Comparison of ENCODE assay signal across 1 cellular context in genomic region chr7:94041529-94041928, GRCh38.
A peak's percentile ranks its signal among the peaks of the same experiment; 100 is the strongest.
TF ChIP-seq lines count a peak whose summit lies in the region.

No MANE protein-coding gene starts in this region.

TF ChIP-seq in K562, 482 proteins besides CTCF, POLR2A, EP300 and RAD21 (continued from another document):
- TF ChIP-seq ARID3B (CRISPR knock-in tag; IDR thresholded peaks at IDR 0.05; ENCODE audit: borderline replicate concordance) (no peak), BHLHE40 (IDR thresholded peaks at IDR 0.05; ENCODE audit: low read length) (no peak), JUND (IDR thresholded peaks at IDR 0.05; ENCODE audit: borderline replicate concordance, low read depth, low read length) (peak; percentile 36; the same call in 1 of the 2 replicates), JUND (tag; IDR thresholded peaks at IDR 0.05; ENCODE audit: borderline replicate concordance, low read depth, low read length) (peak; percentile 15; the same call in 1 of the 3 replicates), ATF1 (CRISPR knock-in tag; IDR thresholded peaks at IDR 0.05) (no peak), ATF1 (tag; IDR thresholded peaks at IDR 0.05) (no peak), FOSL1 (tag; conservative IDR thresholded peaks at IDR 0.05) (peak; percentile 56), CREBBP (IDR thresholded peaks at IDR 0.05; ENCODE audit: low read depth, low read length) (no peak), RBBP5 (IDR thresholded peaks at IDR 0.05; ENCODE audit: borderline replicate concordance, insufficient read depth, low read length, poor library complexity, severe bottlenecking) (no peak)
TF ChIP-seq in K562: peak in this region for 2.
